23 cellular contexts compared by ENCODE assay signal in the genomic region with DNA sequence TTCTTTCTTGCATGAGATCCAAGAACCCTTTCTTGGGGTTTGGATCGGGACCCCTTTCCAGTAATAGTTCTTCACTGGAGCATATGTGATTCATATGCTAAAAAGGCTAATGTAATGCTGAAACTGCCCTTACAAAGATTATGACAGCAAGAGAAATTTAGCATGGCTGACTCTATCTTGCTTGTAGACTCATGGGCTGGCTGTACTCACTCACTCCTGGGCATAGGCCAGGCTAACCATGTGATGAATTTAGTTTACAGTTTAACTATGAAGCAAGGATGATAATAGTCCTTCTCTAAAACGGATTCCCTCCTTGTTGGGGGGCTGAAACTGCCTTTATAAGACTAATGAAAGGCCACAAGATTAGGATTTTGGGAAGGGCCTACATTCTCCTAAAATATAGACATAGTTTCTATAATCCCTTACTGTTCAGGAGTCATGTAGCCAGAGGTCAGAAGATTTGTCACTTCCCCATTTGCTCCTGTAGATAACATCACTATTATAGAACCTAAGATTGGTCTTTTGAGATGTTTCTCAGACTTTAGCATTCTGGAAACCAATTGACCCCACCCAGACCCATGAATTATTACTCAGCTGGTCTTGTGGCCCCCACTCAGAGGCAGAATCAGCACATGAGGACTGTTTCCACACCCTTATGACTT.
"Had no signal": no experiment of that assay in that cellular context is flagged by ENCODE, and none has a peak within 500 bp of the region (broad histone marks: within the 10 kb centered on the region; RNA-seq: fewer than 3 reads in every experiment).

No MANE protein-coding gene starts in this region.

- H3K27me3 ChIP-seq: brain microvascular endothelial cell, colonic mucosa, right atrium auricular region, thyroid gland had no signal

- H3K4me3 ChIP-seq: colonic mucosa, lower lobe of right lung, right atrium auricular region, thyroid gland had no signal

- H3K36me3 ChIP-seq: brain microvascular endothelial cell, colonic mucosa, lower lobe of right lung, right atrium auricular region, thyroid gland had no signal

- H3K4me1 ChIP-seq: colonic mucosa, lower lobe of right lung, right atrium auricular region, thyroid gland had no signal

- H3K27ac ChIP-seq: brain microvascular endothelial cell, colonic mucosa, epithelial cell of prostate, lower lobe of right lung, right atrium auricular region, thyroid gland had no signal

- DNase-seq: activated CD4-positive, alpha-beta memory T cell treated with anti-CD3 and anti-CD28 coated beads, Interleukin-2, amount 10 ng/mL, durations not matched to agents 7 days and 5 days; activated CD4-positive, alpha-beta T cell treated with anti-CD3 and anti-CD28 coated beads for 48 hours; activated CD4-positive, CD25-positive, alpha-beta regulatory T cell; activated CD8-positive, alpha-beta memory T cell treated with anti-CD3 and anti-CD28 coated beads, Interleukin-2, amount 10 ng/mL, durations not matched to agents 7 days and 5 days; activated naive CD4-positive, alpha-beta T cell; anterior cingulate cortex; brain microvascular endothelial cell; central memory CD4-positive, alpha-beta T cell; colonic mucosa; endodermal cell; left cardiac atrium; lower lobe of right lung; nephron progenitor cell; nucleus accumbens; stimulated activated CD4-positive, alpha-beta T cell treated with anti-CD3 and anti-CD28 coated beads, Interleukin-12 subunit alpha, Interleukin-12 subunit beta, amount 100 ng/mL, for 4 hours; stimulated activated CD4-positive, alpha-beta T cell treated with anti-CD3 and anti-CD28 coated beads, Interleukin-1b, Interleukin-23, amount 100 ng/mL, for 48 hours; stimulated activated CD8-positive, alpha-beta memory T cell treated with anti-CD3 and anti-CD28 coated beads, Interleukin-4, amount 100 ng/mL, for 48 hours; stimulated activated naive CD4-positive, alpha-beta T cell; SW 1271; T-helper 2 cell; thyroid gland had no signal

- H3K9me3 ChIP-seq: colonic mucosa, lower lobe of right lung, right atrium auricular region, thyroid gland had no signal
